25 cellular contexts compared by ENCODE assay signal in genomic region chr1:10938741-10939417, GRCh38.
"Had no signal": no experiment of that assay in that cellular context is flagged by ENCODE, and none has a peak within 500 bp of the region (broad histone marks: within the 10 kb centered on the region; RNA-seq: fewer than 3 reads in every experiment).

No MANE protein-coding gene starts in this region.

- H3K9me3 ChIP-seq: ovary, prostate gland, upper lobe of left lung had no signal

- DNase-seq: activated CD4-positive, alpha-beta T cell treated with anti-CD3 and anti-CD28 coated beads, Interleukin-2, amount 50 U/mL, for 48 hours; activated CD8-positive, alpha-beta memory T cell treated with anti-CD3 and anti-CD28 coated beads, Interleukin-2, amount 50 U/mL, for 48 hours; activated gamma-delta T cell; activated T-cell treated with anti-CD3 and anti-CD28 coated beads, Interleukin-2, amount 50 U/mL, for 72 hours; aorta; brain microvascular endothelial cell; caudate nucleus; effector CD8-positive, alpha-beta T cell; foreskin melanocyte; hippocampal formation; left ventricle myocardium superior; mammary epithelial cell; natural killer cell; ovary; stimulated activated CD4-positive, alpha-beta T cell treated with anti-CD3 and anti-CD28 coated beads, Interleukin-4, amount 100 ng/mL, for 24 hours; stimulated activated naive CD4-positive, alpha-beta T cell treated with Interleukin-2 at 50 U/mL for 16 hours; T1000; upper lobe of left lung had no signal

- H3K36me3 ChIP-seq: brain microvascular endothelial cell, ovary, prostate gland, upper lobe of left lung had no signal

- H3K27ac Mint-ChIP-seq: activated T-cell treated with anti-CD3 and anti-CD28 coated beads, Interleukin-2, amount 50 U/mL, for 72 hours; WTC11 had no signal

- H3K4me3 Mint-ChIP-seq: dendritic cell treated with granulocyte-macrophage colony-stimulating factor and Interleukin-4, amounts not matched to agents 40 ng/mL and 50 ng/mL, for 4 days; mesothelial cell of epicardium; natural killer cell; WTC11 had no signal

- H3K27me3 ChIP-seq: ovary, upper lobe of left lung had no signal

- H3K27ac ChIP-seq: brain microvascular endothelial cell, ovary, prostate gland, upper lobe of left lung had no signal

- ATAC-seq: esophagus mucosa, left ventricle myocardium superior, natural killer cell, WTC11 had no signal

- H3K9me3 Mint-ChIP-seq: activated naive CD4-positive, alpha-beta T cell treated with anti-CD3 and anti-CD28 coated beads, Interleukin-2, amount 50 U/mL, for 72 hours; activated T-cell treated with anti-CD3 and anti-CD28 coated beads, Interleukin-2, amount 50 U/mL, for 72 hours; dendritic cell treated with granulocyte-macrophage colony-stimulating factor and Interleukin-4, amounts not matched to agents 40 ng/mL and 50 ng/mL, for 4 days; mesothelial cell of epicardium; natural killer cell; T-helper 1 cell treated with Interleukin-12 subunit alpha and Interleukin-12 subunit beta and Interleukin-4 antibody, amounts not matched to agents 30 μg/mL and 1 μg/mL, for 36 hours; WTC11 had no signal

- H3K4me3 ChIP-seq: ovary, prostate gland, upper lobe of left lung had no signal

- H3K36me3 Mint-ChIP-seq: activated naive CD4-positive, alpha-beta T cell treated with anti-CD3 and anti-CD28 coated beads, Interleukin-2, amount 50 U/mL, for 72 hours; mesothelial cell of epicardium; natural killer cell; WTC11 had no signal
